15 cellular contexts compared by ENCODE assay signal in the genomic region with DNA sequence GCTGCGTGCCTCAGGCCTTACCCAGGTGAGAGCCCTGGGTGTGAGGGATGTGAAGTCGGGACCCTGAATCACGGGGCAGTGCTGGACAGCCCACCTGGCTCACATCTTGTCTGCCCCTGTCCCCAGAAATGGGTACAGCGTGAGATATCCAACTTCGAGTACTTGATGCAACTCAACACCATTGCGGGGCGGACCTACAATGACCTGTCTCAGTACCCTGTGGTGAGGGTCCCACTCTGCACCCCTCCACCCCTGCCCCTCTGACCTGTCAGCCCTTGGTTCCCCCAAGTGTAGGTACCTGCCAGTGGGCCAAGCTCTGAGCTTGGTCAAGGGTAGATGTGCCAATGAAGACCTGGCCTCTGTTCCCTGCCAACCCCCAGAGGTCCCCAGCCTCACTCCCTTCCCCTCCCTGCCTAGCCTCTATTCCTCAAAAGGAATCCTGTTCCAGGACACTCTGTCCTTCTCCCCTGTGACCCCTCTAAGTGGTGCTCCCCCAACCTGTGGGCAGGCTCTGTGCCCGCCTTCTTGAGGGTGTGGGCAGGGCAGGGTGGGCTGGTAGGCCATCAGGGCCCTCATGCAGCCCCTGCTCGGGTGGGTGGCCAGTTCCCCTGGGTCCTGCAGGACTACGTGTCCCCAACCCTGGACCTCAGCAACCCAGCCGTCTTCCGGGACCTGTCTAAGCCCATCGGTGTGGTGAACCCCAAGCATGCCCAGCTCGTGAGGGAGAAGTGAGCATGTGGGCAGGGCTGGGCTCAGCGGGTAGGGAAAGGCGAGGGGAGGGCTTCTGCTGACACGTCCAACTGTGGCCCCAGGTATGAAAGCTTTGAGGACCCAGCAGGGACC. TPM values are rescaled to one million over a fixed set of nuclear protein-coding genes. Genes with fewer than 3 reads are reported as not detected.
A peak's percentile ranks its signal among the peaks of the same experiment; 100 is the strongest.
DNase-seq lines count a peak whose midpoint lies in the region; ATAC-seq and TF ChIP-seq lines count a peak whose summit lies in the region.
"Had no signal": no experiment of that assay in that cellular context is flagged by ENCODE, and none has a peak within 500 bp of the region (broad histone marks: within the 10 kb centered on the region; RNA-seq: fewer than 3 reads in every experiment).

No MANE protein-coding gene starts in this region.

- in situ Hi-C loops in transverse colon (cut with MboI; ENCODE audit: low pct_ligation_motif_present in 1 of 4, low pct_unique_long_range_greater_than_20kb in 1 of 4, low sequenced_read_pairs in 3 of 4) = loop anchor here in 3 of 4 donors (25.0 kb wide), 2 partner anchors 158 to 292 kb away; partner anchors contain the start of genes PRSS50 (in 2 of the 3), TMIE (in 2 of the 3) and SETD2 (in 1 of the 3)

- H3K4me3 ChIP-seq in ascending aorta (no peak overlapping the region), transverse colon (no peak overlapping the region)
- H3K4me3 ChIP-seq: Peyer's patch had no signal

- H3K4me1 Mint-ChIP-seq in activated CD4-positive, alpha-beta memory T cell treated with anti-CD3 and anti-CD28 coated beads, Interleukin-2, amount 10 ng/mL, durations not matched to agents 7 days and 5 days = peaks cover 8% of the 10 kb centered on the region

- TF ChIP-seq POLR2A in transverse colon (IDR thresholded peaks at IDR 0.05) = no peak

- peaks cover 0 to 3% of the 10 kb centered on the region in 2 donors for H3K4me1 ChIP-seq in ascending aorta
- peaks cover 0 to 4% (median under 1%) of the 10 kb centered on the region in 4 donors for H3K4me1 ChIP-seq in transverse colon

- no peak for TF ChIP-seq CTCF in ascending aorta (IDR thresholded peaks at IDR 0.05)
- no peak for TF ChIP-seq CTCF in transverse colon (IDR thresholded peaks at IDR 0.05)

- H3K9me3 ChIP-seq in ascending aorta (no peaks in the 10 kb centered on the region), transverse colon (no peaks in the 10 kb centered on the region)
- H3K9me3 ChIP-seq: Peyer's patch had no signal

- H3K36me3 Mint-ChIP-seq in activated CD4-positive, alpha-beta memory T cell treated with anti-CD3 and anti-CD28 coated beads, Interleukin-2, amount 10 ng/mL, durations not matched to agents 7 days and 5 days (ENCODE audit: low read depth) = peaks cover 75% of the 10 kb centered on the region

- ATAC-seq in sciatic nerve = no peak

- H3K27me3 ChIP-seq in ascending aorta (no peaks in the 10 kb centered on the region), transverse colon (no peaks in the 10 kb centered on the region)
- H3K27me3 ChIP-seq: Peyer's patch had no signal

- 93% methylated on average over 16 of the region's 17 CpGs; no CpG with 5 or more reads in 1 of the 2 donors for WGBS in transverse colon (ENCODE audit: low coverage in 1 of 2), 2 donors

- H3K27ac ChIP-seq in ascending aorta (no peak overlapping the region), transverse colon (no peak overlapping the region)
- H3K27ac ChIP-seq: Peyer's patch had no signal

- H3K9me3 Mint-ChIP-seq in activated CD4-positive, alpha-beta memory T cell treated with anti-CD3 and anti-CD28 coated beads, Interleukin-2, amount 10 ng/mL, durations not matched to agents 7 days and 5 days = no peaks in the 10 kb centered on the region
- H3K9me3 Mint-ChIP-seq: H9 had no signal

- intact Hi-C loops in ascending aorta (cut with DNase I) (no loop called here), sciatic nerve (cut with DNase I) (no loop called here), transverse colon (cut with DNase I; ENCODE audit: low total_unique reads) (loop anchor here (10.0 kb wide), 1 partner anchor 160 kb away; the partner anchor contains the start of gene SETD2)

- CTCF ChIA-PET in activated CD4-positive, alpha-beta memory T cell treated with anti-CD3 and anti-CD28 coated beads, Interleukin-2, amount 10 ng/mL, durations not matched to agents 7 days and 5 days (lab: Charles Lee) = no interaction called here

- peaks cover 26 to 60% of the 10 kb centered on the region in 2 donors for H3K36me3 ChIP-seq in ascending aorta
- peaks cover 0 to 27% (median 5%) of the 10 kb centered on the region in 4 donors for H3K36me3 ChIP-seq in transverse colon

- H3K27ac Mint-ChIP-seq in activated CD4-positive, alpha-beta memory T cell treated with anti-CD3 and anti-CD28 coated beads, Interleukin-2, amount 10 ng/mL, durations not matched to agents 7 days and 5 days = no peak overlapping the region

- POLR2A ChIA-PET in activated CD4-positive, alpha-beta memory T cell treated with anti-CD3 and anti-CD28 coated beads, Interleukin-2, amount 10 ng/mL, durations not matched to agents 7 days and 5 days (lab: Charles Lee) = interaction anchor here (1.9 kb wide), 1 partner anchor 10 kb away, joined by 5 read pairs; no protein-coding TSS in a partner anchor

- H3K27me3 Mint-ChIP-seq in activated CD4-positive, alpha-beta memory T cell treated with anti-CD3 and anti-CD28 coated beads, Interleukin-2, amount 10 ng/mL, durations not matched to agents 7 days and 5 days = no peaks in the 10 kb centered on the region

- no peak overlapping the region for H3K4me3 Mint-ChIP-seq in activated CD4-positive, alpha-beta memory T cell treated with anti-CD3 and anti-CD28 coated beads, Interleukin-2, amount 10 ng/mL, durations not matched to agents 7 days and 5 days
- H3K4me3 Mint-ChIP-seq: H9 had no signal

- peak; percentile 60 for DNase-seq in activated effector memory CD4-positive, alpha-beta T cell treated with anti-CD3 and anti-CD28 coated beads, Interleukin-2, amount 50 U/mL, for 16 hours
- no peak for DNase-seq in activated effector memory CD4-positive, alpha-beta T cell treated with Interleukin-2 at 50 U/mL for 16 hours
- DNase-seq in 8988T (peak; percentile 41), ascending aorta (ENCODE audit: low spot score in 2 of 2) (peak; percentile 7 to 55), sciatic nerve (ENCODE audit: low spot score) (peak; percentile 53), transverse colon (no peak), NCI-H748 treated with DMSO at 0.1 percent for 48 hours (lab: John Stamatoyannopoulos, UW) (no peak)
- DNase-seq in activated CD4-positive, alpha-beta memory T cell treated with anti-CD3 and anti-CD28 coated beads, Interleukin-2, amount 10 ng/mL, durations not matched to agents 7 days and 5 days = no peak
- DNase-seq: COR-L47, H9, Karpas-422, NCI-H1417, NCI-H2029, NCI-H510A had no signal

- no peak for TF ChIP-seq EP300 in transverse colon (IDR thresholded peaks at IDR 0.05; ENCODE audit: low read depth)

RNA-seq across cellular contexts. Expression of gene NBEAL2, which starts 25.1 kb away (rescaled TPM):
- 70.2 TPM for total RNA-seq in ascending aorta
- total RNA-seq in sciatic nerve = 44.0 TPM
- 100 to 1,000 TPM in 2 of 4 donors, 10 to 100 TPM in 2; 81.1 to 163 (median 122) TPM for total RNA-seq in transverse colon
- 100 to 1,000 TPM; 254 to 267 TPM for total RNA-seq in activated CD4-positive, alpha-beta memory T cell treated with anti-CD3 and anti-CD28 coated beads, Interleukin-2, amount 10 ng/mL, durations not matched to agents 7 days and 5 days

RNA-seq across cellular contexts. Expression of gene CCDC12, which starts 28.0 kb away (rescaled TPM):
- 34.3 TPM for total RNA-seq in ascending aorta
- 40.9 TPM for total RNA-seq in sciatic nerve
- total RNA-seq in transverse colon = 10 to 100 TPM; 50.1 to 72.9 (median 53.0) TPM
- total RNA-seq in activated CD4-positive, alpha-beta memory T cell treated with anti-CD3 and anti-CD28 coated beads, Interleukin-2, amount 10 ng/mL, durations not matched to agents 7 days and 5 days = 10 to 100 TPM; 55.0 to 56.7 TPM

Comparison
In these comparisons a context has a peak if more than half of its experiments do, and no peak if none do; other contexts are left out.
1. DNase-seq: peak in activated effector memory CD4-positive, alpha-beta T cell treated with anti-CD3 and anti-CD28 coated beads, Interleukin-2, amount 50 U/mL, for 16 hours (single experiment), 8988T (single experiment), ascending aorta (2 of 2) and sciatic nerve (single experiment); none in activated effector memory CD4-positive, alpha-beta T cell treated with Interleukin-2 at 50 U/mL for 16 hours (single experiment), transverse colon (single experiment), activated CD4-positive, alpha-beta memory T cell treated with anti-CD3 and anti-CD28 coated beads, Interleukin-2, amount 10 ng/mL, durations not matched to agents 7 days and 5 days (single experiment) and NCI-H748 treated with DMSO at 0.1 percent for 48 hours (single experiment).